11 cellular contexts compared by ENCODE assay signal in the genomic region with DNA sequence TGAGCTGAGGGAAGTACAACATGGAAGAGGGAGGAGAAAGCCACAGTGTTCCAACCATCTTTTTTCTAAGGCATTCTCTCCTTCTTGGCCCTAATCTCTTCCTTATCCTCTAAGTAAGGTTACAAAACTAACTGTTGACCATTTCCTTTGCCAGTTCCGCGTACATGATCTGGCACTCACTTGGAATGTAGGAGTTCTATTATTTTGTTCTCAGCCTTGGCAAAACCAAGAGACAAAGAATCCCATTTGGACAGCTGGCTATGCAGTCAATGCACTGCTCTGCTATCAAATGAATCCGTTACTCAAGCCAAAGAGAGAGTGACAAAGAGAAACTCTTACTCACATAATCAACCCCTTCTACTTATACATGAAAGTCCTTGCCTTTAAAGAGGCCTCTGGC.
"Had no signal": no experiment of that assay in that cellular context is flagged by ENCODE, and none has a peak within 500 bp of the region (broad histone marks: within the 10 kb centered on the region; RNA-seq: fewer than 3 reads in every experiment).

No MANE protein-coding gene starts in this region.

- H3K36me3 ChIP-seq: esophagus squamous epithelium, gastroesophageal sphincter had no signal

- DNase-seq: activated CD4-positive, alpha-beta T cell treated with anti-CD3 and anti-CD28 coated beads, Interleukin-2, amount 50 U/mL, for 1 hour; activated CD8-positive, alpha-beta memory T cell treated with anti-CD3 and anti-CD28 coated beads, Interleukin-2, amount 10 ng/mL, durations not matched to agents 7 days and 5 days; activated effector memory CD4-positive, alpha-beta T cell treated with anti-CD3 and anti-CD28 coated beads, Interleukin-2, amount 50 U/mL, for 16 hours; activated T-cell treated with anti-CD3 and anti-CD28 coated beads, Interleukin-2, amount 50 U/mL, for 24 hours; esophagus squamous epithelium; hypothalamus; nephron progenitor cell; trophoblast cell had no signal

- H3K4me3 ChIP-seq: esophagus squamous epithelium, gastroesophageal sphincter, skin epidermis had no signal

- H3K27ac ChIP-seq: esophagus squamous epithelium, gastroesophageal sphincter had no signal

- ATAC-seq: activated CD8-positive, alpha-beta memory T cell treated with anti-CD3 and anti-CD28 coated beads, Interleukin-2, amount 10 ng/mL, durations not matched to agents 7 days and 5 days; gastroesophageal sphincter; SK-N-SH treated with all-trans-retinoic acid at 6 μM for 48 hours had no signal

- H3K4me1 ChIP-seq: esophagus squamous epithelium, gastroesophageal sphincter had no signal

- H3K27me3 ChIP-seq: esophagus squamous epithelium, gastroesophageal sphincter had no signal

- H3K9me3 ChIP-seq: esophagus squamous epithelium, gastroesophageal sphincter had no signal
